In genomic region chr17:7479139-7479388, GRCh38 we compare ENCODE assay signal across 8 cellular contexts. TPM values are rescaled to one million over a fixed set of nuclear protein-coding genes. Genes with fewer than 3 reads are reported as not detected.
DNase-seq lines count a peak whose midpoint lies in the region; ATAC-seq and TF ChIP-seq lines count a peak whose summit lies in the region.

No MANE protein-coding gene starts in this region.

- H3K4me3 Mint-ChIP-seq in effector memory CD8-positive, alpha-beta T cell: peak overlapping the region; percentile 88 to 91
- peak overlapping the region; percentile 91 for H3K4me3 Mint-ChIP-seq in neural progenitor cell

- H3K27me3 Mint-ChIP-seq in effector memory CD8-positive, alpha-beta T cell: no peaks in the 10 kb centered on the region
- H3K27me3 Mint-ChIP-seq in neural progenitor cell (ENCODE audit: insufficient read depth, low read depth): peaks cover 16% of the 10 kb centered on the region

- no peaks in the 10 kb centered on the region for H3K9me3 ChIP-seq in NT2/D1 (ENCODE audit: insufficient read depth, low read length)
- no peaks in the 10 kb centered on the region for H3K9me3 ChIP-seq in neural progenitor cell (ENCODE audit: low read depth)

- no peaks in the 10 kb centered on the region for H3K27me3 ChIP-seq in NT2/D1 (ENCODE audit: insufficient read depth, insufficient read length)
- no peaks in the 10 kb centered on the region for H3K27me3 ChIP-seq in neural progenitor cell

- peak overlapping the region; percentile 98 for H3K4me2 ChIP-seq in neural progenitor cell

- peaks cover 50% of the 10 kb centered on the region for H3K36me3 Mint-ChIP-seq in effector memory CD8-positive, alpha-beta T cell (ENCODE audit: insufficient read depth)
- H3K36me3 Mint-ChIP-seq in neural progenitor cell: peaks cover 7% of the 10 kb centered on the region

- TF ChIP-seq CTCF in C4-2B (conservative IDR thresholded peaks at IDR 0.05) (no peak), neural progenitor cell (IDR thresholded peaks at IDR 0.05) (no peak), GM13976 (IDR thresholded peaks at IDR 0.05; ENCODE audit: borderline replicate concordance, control extremely low read depth, extremely low read depth, insufficient read depth, missing control alignments) (no peak)

- peaks cover 33% of the 10 kb centered on the region for H3F3A ChIP-seq in neural progenitor cell (ENCODE audit: low read depth)

- DNase-seq in NT2/D1 (ENCODE audit: low read depth, low spot score) (no peak), neural progenitor cell (ENCODE audit: low spot score) (no peak), NAMALWA (ENCODE audit: low spot score) (no peak), HK-2 (ENCODE audit: unreplicated experiment) (no peak), GM13976 (ENCODE audit: low spot score) (no peak), KBM-7 (no peak)
- DNase-seq in effector memory CD8-positive, alpha-beta T cell: no peak

- H3K36me3 ChIP-seq in NT2/D1 (ENCODE audit: insufficient read depth, insufficient read length, low read length): peaks cover 2% of the 10 kb centered on the region
- no peaks in the 10 kb centered on the region for H3K36me3 ChIP-seq in neural progenitor cell

- H2AFZ ChIP-seq in neural progenitor cell (replicated peaks): peak overlapping the region; percentile 77

- H3K4me1 ChIP-seq in NT2/D1 (ENCODE audit: insufficient read depth, insufficient read length) (peaks cover 18% of the 10 kb centered on the region), neural progenitor cell (peaks cover 19% of the 10 kb centered on the region)

- peak overlapping the region; percentile 55 for H3K4me3 ChIP-seq in NT2/D1 (ENCODE audit: insufficient read length, low read depth)
- peak overlapping the region; percentile 97 for H3K4me3 ChIP-seq in neural progenitor cell

- peaks cover 59 to 61% of the 10 kb centered on the region in 2 donors for H3K4me1 Mint-ChIP-seq in effector memory CD8-positive, alpha-beta T cell (ENCODE audit: low read depth in 2 of 2)
- H3K4me1 Mint-ChIP-seq in neural progenitor cell: peaks cover 63% of the 10 kb centered on the region

- H3K9me3 Mint-ChIP-seq in effector memory CD8-positive, alpha-beta T cell: no peaks in the 10 kb centered on the region
- H3K9me3 Mint-ChIP-seq in neural progenitor cell: no peaks in the 10 kb centered on the region

- H3K79me2 ChIP-seq in neural progenitor cell (ENCODE audit: low read depth): peaks cover 62% of the 10 kb centered on the region

- H3K9ac ChIP-seq in NT2/D1 (ENCODE audit: insufficient read length, low read depth): peak overlapping the region; percentile 76
- peak overlapping the region; percentile 79 for H3K9ac ChIP-seq in neural progenitor cell

- H3K27ac Mint-ChIP-seq in effector memory CD8-positive, alpha-beta T cell: peak overlapping the region; percentile 91 to 94
- no peak overlapping the region for H3K27ac Mint-ChIP-seq in neural progenitor cell

- in situ Hi-C loops in GM13976 (cut with MboI; ENCODE audit: low sequenced_read_pairs, unreplicated experiment): no loop called here
- in situ Hi-C loops in KBM-7 (cut with MboI; ENCODE audit: low pct_unique_long_range_greater_than_20kb, low sequenced_read_pairs): no loop called here

- peak overlapping the region; percentile 80 for H3K27ac ChIP-seq in C4-2B
- H3K27ac ChIP-seq in neural progenitor cell: peak overlapping the region; percentile 80

- H4K20me1 ChIP-seq in neural progenitor cell (ENCODE audit: low read depth): peaks cover 26% of the 10 kb centered on the region

- no peak for ATAC-seq in effector memory CD8-positive, alpha-beta T cell (replicated peaks)

RNA-seq across cellular contexts. Expression of gene ZBTB4, which starts 0.4 kb away (rescaled TPM):
- total RNA-seq in neural progenitor cell (ENCODE audit: low replicate concordance): 5.4 and 15.5 TPM in 2 replicates

RNA-seq across cellular contexts. Expression of gene SLC35G6, which starts 2.2 kb away (rescaled TPM):
- not detected in 2 replicates for total RNA-seq in neural progenitor cell (ENCODE audit: low replicate concordance)

RNA-seq across cellular contexts. Expression of gene POLR2A, which starts 5.1 kb away (rescaled TPM):
- 32.7 and 51.4 TPM in 2 replicates for total RNA-seq in neural progenitor cell (ENCODE audit: low replicate concordance)

RNA-seq across cellular contexts. Expression of gene CHRNB1, which starts 34.2 kb away (rescaled TPM):
- 7.4 and 7.5 TPM in 2 replicates for total RNA-seq in neural progenitor cell (ENCODE audit: low replicate concordance)

RNA-seq across cellular contexts. Expression of gene FGF11, which starts 39.8 kb away (rescaled TPM):
- 7.6 and 14.9 TPM in 2 replicates for total RNA-seq in neural progenitor cell (ENCODE audit: low replicate concordance)
